1 cellular context compared by ENCODE assay signal in the genomic region with DNA sequence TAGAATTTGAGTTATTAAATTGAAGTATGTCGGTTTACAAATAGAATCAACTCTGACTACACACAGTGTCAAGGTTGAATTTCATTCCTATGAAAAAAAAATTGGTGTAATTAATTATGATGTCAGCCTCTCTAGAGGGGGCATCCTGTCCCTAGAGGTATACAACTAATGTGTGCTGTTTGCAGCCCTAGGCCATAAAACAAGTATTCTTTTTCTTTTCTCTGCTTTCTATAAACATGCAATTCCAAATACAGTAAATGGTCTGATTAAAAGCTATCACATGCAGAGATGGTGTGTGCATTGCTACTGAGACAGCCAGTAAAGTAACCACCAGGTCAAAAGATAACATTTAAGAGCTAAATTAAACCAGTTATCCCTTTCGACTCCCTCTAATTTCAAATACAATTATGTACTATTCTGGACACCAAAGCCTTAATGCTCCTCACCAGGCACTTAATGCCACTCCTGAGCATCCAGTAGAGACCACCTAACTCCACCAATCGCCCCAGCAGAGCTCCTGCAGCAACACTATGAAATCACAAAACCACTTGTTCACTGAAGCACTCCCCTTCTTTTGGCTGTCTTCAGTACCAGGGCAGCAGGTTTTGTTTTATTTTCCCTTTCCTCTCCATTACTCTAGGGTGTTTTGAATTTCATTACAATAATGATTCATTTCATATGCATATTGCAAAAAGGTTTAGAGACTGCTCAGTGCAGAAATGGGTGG.
A peak's percentile ranks its signal among the peaks of the same experiment; 100 is the strongest.
TF ChIP-seq lines count a peak whose summit lies in the region.

No MANE protein-coding gene starts in this region.

TF ChIP-seq in HEK293, 187 proteins besides CTCF, POLR2A, EP300 and RAD21 (continued from another document and continues in another):
- TF ChIP-seq ZNF548 (tag by site-specific recombination; IDR thresholded peaks at IDR 0.05) (no peak), ZNF2 (tag by site-specific recombination; IDR thresholded peaks at IDR 0.05) (no peak), BCL11B (tag by site-specific recombination; IDR thresholded peaks at IDR 0.05; ENCODE audit: low read depth) (no peak), ATF2 (tag by site-specific recombination; IDR thresholded peaks at IDR 0.05; ENCODE audit: low read depth) (peak; percentile 28; the same call in 1 of the 2 replicates), ZNF561 (tag by site-specific recombination; IDR thresholded peaks at IDR 0.05; ENCODE audit: borderline replicate concordance) (0 out of 2 replicates have a peak, but pooled peaks have one; percentile 30), ZNF76 (tag by site-specific recombination; IDR thresholded peaks at IDR 0.05; ENCODE audit: borderline replicate concordance, low read depth) (no peak), ZNF354C (tag by site-specific recombination; IDR thresholded peaks at IDR 0.05; ENCODE audit: borderline replicate concordance, low read depth) (no peak), ZNF140 (tag by site-specific recombination; IDR thresholded peaks at IDR 0.05) (no peak), ZNF580 (tag by site-specific recombination; IDR thresholded peaks at IDR 0.05) (0 out of 2 replicates have a peak, but pooled peaks have one; percentile 32), EGR2 (tag by site-specific recombination; IDR thresholded peaks at IDR 0.05; ENCODE audit: low read depth) (no peak), ZNF184 (tag by site-specific recombination; IDR thresholded peaks at IDR 0.05) (no peak), ZNF747 (tag by site-specific recombination; IDR thresholded peaks at IDR 0.05) (no peak), ZNF138 (tag by site-specific recombination; IDR thresholded peaks at IDR 0.05; ENCODE audit: borderline replicate concordance) (no peak), ZNF394 (tag by site-specific recombination; IDR thresholded peaks at IDR 0.05; ENCODE audit: borderline replicate concordance) (no peak), ZBTB20 (tag by site-specific recombination; IDR thresholded peaks at IDR 0.05) (no peak), ZNF274 (IDR thresholded peaks at IDR 0.05; ENCODE audit: low read length) (no peak), ZNF274 (tag by site-specific recombination; IDR thresholded peaks at IDR 0.05; ENCODE audit: borderline replicate concordance) (no peak), KLF1 (tag by site-specific recombination; IDR thresholded peaks at IDR 0.05) (no peak), ZNF266 (tag by site-specific recombination; IDR thresholded peaks at IDR 0.05; ENCODE audit: low read depth) (no peak), MZF1 (tag by site-specific recombination; IDR thresholded peaks at IDR 0.05; ENCODE audit: borderline replicate concordance) (no peak), ZNF510 (tag by site-specific recombination; IDR thresholded peaks at IDR 0.05; ENCODE audit: insufficient replicate concordance) (no peak), ZNF19 (tag by site-specific recombination; IDR thresholded peaks at IDR 0.05; ENCODE audit: low read depth) (no peak), ZBTB10 (tag by site-specific recombination; IDR thresholded peaks at IDR 0.05) (no peak), ZNF214 (tag by site-specific recombination; IDR thresholded peaks at IDR 0.05; ENCODE audit: borderline replicate concordance) (no peak), ZXDB (tag by site-specific recombination; IDR thresholded peaks at IDR 0.05) (0 out of 2 replicates have a peak, but pooled peaks have one; percentile 13), SCRT1 (tag by site-specific recombination; IDR thresholded peaks at IDR 0.05; ENCODE audit: borderline replicate concordance) (0 out of 2 replicates have a peak, but pooled peaks have one; percentile 48), ZSCAN16 (tag by site-specific recombination; IDR thresholded peaks at IDR 0.05) (no peak), ZNF623 (tag by site-specific recombination; IDR thresholded peaks at IDR 0.05) (no peak), WT1 (tag by site-specific recombination; IDR thresholded peaks at IDR 0.05) (peak; percentile 81), ZNF23 (tag by site-specific recombination; IDR thresholded peaks at IDR 0.05; ENCODE audit: borderline replicate concordance) (no peak), ZNF426 (tag by site-specific recombination; IDR thresholded peaks at IDR 0.05) (no peak), ZNF707 (tag by site-specific recombination; IDR thresholded peaks at IDR 0.05) (no peak), ZNF701 (tag by site-specific recombination; IDR thresholded peaks at IDR 0.05) (no peak), HOXD13 (CRISPR knock-in tag; IDR thresholded peaks at IDR 0.05; ENCODE audit: borderline replicate concordance) (no peak), GLIS2 (tag by site-specific recombination; IDR thresholded peaks at IDR 0.05) (no peak), ZNF677 (tag by site-specific recombination; IDR thresholded peaks at IDR 0.05) (no peak), ZBTB1 (tag by site-specific recombination; IDR thresholded peaks at IDR 0.05) (no peak)
- TF ChIP-seq, protein P1, sequence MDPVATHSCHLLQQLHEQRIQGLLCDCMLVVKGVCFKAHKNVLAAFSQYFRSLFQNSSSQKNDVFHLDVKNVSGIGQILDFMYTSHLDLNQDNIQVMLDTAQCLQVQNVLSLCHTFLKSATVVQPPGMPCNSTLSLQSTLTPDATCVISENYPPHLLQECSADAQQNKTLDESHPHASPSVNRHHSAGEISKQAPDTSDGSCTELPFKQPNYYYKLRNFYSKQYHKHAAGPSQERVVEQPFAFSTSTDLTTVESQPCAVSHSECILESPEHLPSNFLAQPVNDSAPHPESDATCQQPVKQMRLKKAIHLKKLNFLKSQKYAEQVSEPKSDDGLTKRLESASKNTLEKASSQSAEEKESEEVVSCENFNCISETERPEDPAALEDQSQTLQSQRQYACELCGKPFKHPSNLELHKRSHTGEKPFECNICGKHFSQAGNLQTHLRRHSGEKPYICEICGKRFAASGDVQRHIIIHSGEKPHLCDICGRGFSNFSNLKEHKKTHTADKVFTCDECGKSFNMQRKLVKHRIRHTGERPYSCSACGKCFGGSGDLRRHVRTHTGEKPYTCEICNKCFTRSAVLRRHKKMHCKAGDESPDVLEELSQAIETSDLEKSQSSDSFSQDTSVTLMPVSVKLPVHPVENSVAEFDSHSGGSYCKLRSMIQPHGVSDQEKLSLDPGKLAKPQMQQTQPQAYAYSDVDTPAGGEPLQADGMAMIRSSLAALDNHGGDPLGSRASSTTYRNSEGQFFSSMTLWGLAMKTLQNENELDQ (tag by site-specific recombination; IDR thresholded peaks at IDR 0.05; ENCODE audit: low read depth) = no peak
- TF ChIP-seq, protein P2, sequence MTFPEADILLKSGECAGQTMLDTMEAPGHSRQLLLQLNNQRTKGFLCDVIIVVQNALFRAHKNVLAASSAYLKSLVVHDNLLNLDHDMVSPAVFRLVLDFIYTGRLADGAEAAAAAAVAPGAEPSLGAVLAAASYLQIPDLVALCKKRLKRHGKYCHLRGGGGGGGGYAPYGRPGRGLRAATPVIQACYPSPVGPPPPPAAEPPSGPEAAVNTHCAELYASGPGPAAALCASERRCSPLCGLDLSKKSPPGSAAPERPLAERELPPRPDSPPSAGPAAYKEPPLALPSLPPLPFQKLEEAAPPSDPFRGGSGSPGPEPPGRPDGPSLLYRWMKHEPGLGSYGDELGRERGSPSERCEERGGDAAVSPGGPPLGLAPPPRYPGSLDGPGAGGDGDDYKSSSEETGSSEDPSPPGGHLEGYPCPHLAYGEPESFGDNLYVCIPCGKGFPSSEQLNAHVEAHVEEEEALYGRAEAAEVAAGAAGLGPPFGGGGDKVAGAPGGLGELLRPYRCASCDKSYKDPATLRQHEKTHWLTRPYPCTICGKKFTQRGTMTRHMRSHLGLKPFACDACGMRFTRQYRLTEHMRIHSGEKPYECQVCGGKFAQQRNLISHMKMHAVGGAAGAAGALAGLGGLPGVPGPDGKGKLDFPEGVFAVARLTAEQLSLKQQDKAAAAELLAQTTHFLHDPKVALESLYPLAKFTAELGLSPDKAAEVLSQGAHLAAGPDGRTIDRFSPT (tag by site-specific recombination; IDR thresholded peaks at IDR 0.05) = 0 out of 2 replicates have a peak, but pooled peaks have one; percentile 19
- TF ChIP-seq, protein P3, sequence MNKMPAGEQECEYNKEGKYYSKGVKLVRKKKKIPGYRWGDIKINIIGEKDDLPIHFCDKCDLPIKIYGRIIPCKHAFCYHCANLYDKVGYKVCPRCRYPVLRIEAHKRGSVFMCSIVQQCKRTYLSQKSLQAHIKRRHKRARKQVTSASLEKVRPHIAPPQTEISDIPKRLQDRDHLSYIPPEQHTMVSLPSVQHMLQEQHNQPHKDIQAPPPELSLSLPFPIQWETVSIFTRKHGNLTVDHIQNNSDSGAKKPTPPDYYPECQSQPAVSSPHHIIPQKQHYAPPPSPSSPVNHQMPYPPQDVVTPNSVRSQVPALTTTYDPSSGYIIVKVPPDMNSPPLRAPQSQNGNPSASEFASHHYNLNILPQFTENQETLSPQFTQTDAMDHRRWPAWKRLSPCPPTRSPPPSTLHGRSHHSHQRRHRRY (tag by site-specific recombination; IDR thresholded peaks at IDR 0.05) = no peak
- TF ChIP-seq, protein P4, sequence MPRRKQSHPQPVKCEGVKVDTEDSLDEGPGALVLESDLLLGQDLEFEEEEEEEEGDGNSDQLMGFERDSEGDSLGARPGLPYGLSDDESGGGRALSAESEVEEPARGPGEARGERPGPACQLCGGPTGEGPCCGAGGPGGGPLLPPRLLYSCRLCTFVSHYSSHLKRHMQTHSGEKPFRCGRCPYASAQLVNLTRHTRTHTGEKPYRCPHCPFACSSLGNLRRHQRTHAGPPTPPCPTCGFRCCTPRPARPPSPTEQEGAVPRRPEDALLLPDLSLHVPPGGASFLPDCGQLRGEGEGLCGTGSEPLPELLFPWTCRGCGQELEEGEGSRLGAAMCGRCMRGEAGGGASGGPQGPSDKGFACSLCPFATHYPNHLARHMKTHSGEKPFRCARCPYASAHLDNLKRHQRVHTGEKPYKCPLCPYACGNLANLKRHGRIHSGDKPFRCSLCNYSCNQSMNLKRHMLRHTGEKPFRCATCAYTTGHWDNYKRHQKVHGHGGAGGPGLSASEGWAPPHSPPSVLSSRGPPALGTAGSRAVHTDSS (tag by site-specific recombination; IDR thresholded peaks at IDR 0.05) = no peak
- TF ChIP-seq, protein P5, sequence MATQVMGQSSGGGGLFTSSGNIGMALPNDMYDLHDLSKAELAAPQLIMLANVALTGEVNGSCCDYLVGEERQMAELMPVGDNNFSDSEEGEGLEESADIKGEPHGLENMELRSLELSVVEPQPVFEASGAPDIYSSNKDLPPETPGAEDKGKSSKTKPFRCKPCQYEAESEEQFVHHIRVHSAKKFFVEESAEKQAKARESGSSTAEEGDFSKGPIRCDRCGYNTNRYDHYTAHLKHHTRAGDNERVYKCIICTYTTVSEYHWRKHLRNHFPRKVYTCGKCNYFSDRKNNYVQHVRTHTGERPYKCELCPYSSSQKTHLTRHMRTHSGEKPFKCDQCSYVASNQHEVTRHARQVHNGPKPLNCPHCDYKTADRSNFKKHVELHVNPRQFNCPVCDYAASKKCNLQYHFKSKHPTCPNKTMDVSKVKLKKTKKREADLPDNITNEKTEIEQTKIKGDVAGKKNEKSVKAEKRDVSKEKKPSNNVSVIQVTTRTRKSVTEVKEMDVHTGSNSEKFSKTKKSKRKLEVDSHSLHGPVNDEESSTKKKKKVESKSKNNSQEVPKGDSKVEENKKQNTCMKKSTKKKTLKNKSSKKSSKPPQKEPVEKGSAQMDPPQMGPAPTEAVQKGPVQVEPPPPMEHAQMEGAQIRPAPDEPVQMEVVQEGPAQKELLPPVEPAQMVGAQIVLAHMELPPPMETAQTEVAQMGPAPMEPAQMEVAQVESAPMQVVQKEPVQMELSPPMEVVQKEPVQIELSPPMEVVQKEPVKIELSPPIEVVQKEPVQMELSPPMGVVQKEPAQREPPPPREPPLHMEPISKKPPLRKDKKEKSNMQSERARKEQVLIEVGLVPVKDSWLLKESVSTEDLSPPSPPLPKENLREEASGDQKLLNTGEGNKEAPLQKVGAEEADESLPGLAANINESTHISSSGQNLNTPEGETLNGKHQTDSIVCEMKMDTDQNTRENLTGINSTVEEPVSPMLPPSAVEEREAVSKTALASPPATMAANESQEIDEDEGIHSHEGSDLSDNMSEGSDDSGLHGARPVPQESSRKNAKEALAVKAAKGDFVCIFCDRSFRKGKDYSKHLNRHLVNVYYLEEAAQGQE (tag by site-specific recombination; IDR thresholded peaks at IDR 0.05) = no peak
